In genomic region chr7:51187941-51188340, GRCh38 we compare ENCODE assay signal across 1 cellular context.
TF ChIP-seq lines count a peak whose summit lies in the region.

No MANE protein-coding gene starts in this region.

TF ChIP-seq in HepG2, 621 proteins besides CTCF, POLR2A, EP300 and RAD21 (continued from another document):
- no peak for TF ChIP-seq ZNF407 (CRISPR knock-in tag; IDR thresholded peaks at IDR 0.05; ENCODE audit: not compliant biosample characterization)
